Comparison of ENCODE assay signal across 9 cellular contexts in the genomic region with DNA sequence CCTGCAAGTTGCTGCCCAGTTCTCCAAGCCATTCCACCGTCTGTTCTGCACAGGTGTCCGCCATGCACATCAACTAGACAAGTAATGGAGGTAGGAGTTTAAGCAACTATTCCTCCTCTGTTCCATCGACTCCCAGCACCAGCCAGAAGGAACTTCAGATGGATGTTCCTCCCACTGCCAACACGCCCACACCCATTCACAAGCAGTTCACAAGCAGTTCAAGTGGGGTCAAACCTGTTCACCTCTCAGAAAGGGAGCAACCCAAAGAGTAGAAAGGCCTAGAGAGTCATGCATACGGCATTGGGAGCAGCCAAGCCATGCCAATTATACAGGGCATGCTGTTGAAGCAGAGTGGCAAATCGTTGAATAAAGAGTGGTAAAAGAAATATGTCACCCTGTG. TPM values are rescaled to one million over a fixed set of nuclear protein-coding genes. Genes with fewer than 3 reads are reported as not detected.
"Had no signal": no experiment of that assay in that cellular context is flagged by ENCODE, and none has a peak within 500 bp of the region (broad histone marks: within the 10 kb centered on the region; RNA-seq: fewer than 3 reads in every experiment).

No MANE protein-coding gene starts in this region.

- DNase-seq: Karpas-422, KBM-7 had no signal

- H3K4me3 Mint-ChIP-seq: IgD-negative memory B cell had no signal

- H3K36me3 Mint-ChIP-seq: IgD-negative memory B cell had no signal

- ATAC-seq: HCT116, HepG2 had no signal

- FAIRE-seq: H1, H54, HepG2 had no signal

- H3K27ac Mint-ChIP-seq: GM23338 had no signal

RNA-seq across cellular contexts. Expression of a gene that starts 4.3 kb away (rescaled TPM):
- total RNA-seq: HepG2, HT-29 had no signal

RNA-seq across cellular contexts. Expression of a gene that starts 11.6 kb away (rescaled TPM):
- total RNA-seq: GM23338, H1, HepG2, HT-29 had no signal
